In genomic region chr6:12113190-12113578, GRCh38 we compare ENCODE assay signal across 11 cellular contexts.
DNase-seq lines count a peak whose midpoint lies in the region; ATAC-seq and TF ChIP-seq lines count a peak whose summit lies in the region.
"Had no signal": no experiment of that assay in that cellular context is flagged by ENCODE, and none has a peak within 500 bp of the region (broad histone marks: within the 10 kb centered on the region; RNA-seq: fewer than 3 reads in every experiment).

No MANE protein-coding gene starts in this region.

- H3K27ac ChIP-seq in RWPE2 (ENCODE audit: poor library complexity, severe bottlenecking) (no peak overlapping the region), right atrium auricular region (no peak overlapping the region)
- H3K27ac ChIP-seq: thoracic aorta had no signal

- peaks cover 25% of the 10 kb centered on the region for H3K9me3 Mint-ChIP-seq in type B pancreatic cell

- no peaks in the 10 kb centered on the region for H3K27me3 Mint-ChIP-seq in type B pancreatic cell

- ATAC-seq in RWPE2 (ENCODE audit: low read depth) (peak; percentile 45; the same call in 1 of the 3 replicates), HG02885 (IDR thresholded peaks at IDR 0.05; ENCODE audit: poor library complexity, unreplicated experiment) (no peak)

- H3K9me3 ChIP-seq in RWPE2 (ENCODE audit: severe bottlenecking), result no peaks in the 10 kb centered on the region
- H3K9me3 ChIP-seq in right atrium auricular region, result peaks cover 0 to 17% of the 10 kb centered on the region in 2 donors
- H3K9me3 ChIP-seq: Caco-2 had no signal

- H3K4me3 ChIP-seq in RWPE2 (ENCODE audit: severe bottlenecking) (no peak overlapping the region), right atrium auricular region (no peak overlapping the region)
- H3K4me3 ChIP-seq: thoracic aorta had no signal

- DNase-seq in stimulated activated CD4-positive, alpha-beta T cell treated with anti-CD3 and anti-CD28 coated beads, Interleukin-15, amount 100 ng/mL, for 24 hours, result peak; percentile 35
- no peak for DNase-seq in stimulated activated CD4-positive, alpha-beta T cell treated with anti-CD3 and anti-CD28 coated beads, Interleukin-4, amount 100 ng/mL, for 4 hours
- DNase-seq in RWPE2 (ENCODE audit: low spot score) (no peak), fibroblast of peridontal ligament (ENCODE audit: extremely low read depth) (peak; percentile 80), type B pancreatic cell (ENCODE audit: extremely low spot score, unreplicated experiment) (no peak), right atrium auricular region (ENCODE audit: low spot score) (no peak), activated gamma-delta T cell treated with Interleukin-2 at 50 U/mL for 16 hours (no peak)
- DNase-seq: Caco-2, NCI-H1436 had no signal

- H3K27me3 ChIP-seq in RWPE2 (ENCODE audit: insufficient read depth, poor library complexity, severe bottlenecking) (no peaks in the 10 kb centered on the region), right atrium auricular region (no peaks in the 10 kb centered on the region)

- H3K4me1 Mint-ChIP-seq in type B pancreatic cell (ENCODE audit: unreplicated experiment), result peaks cover 8% of the 10 kb centered on the region

- no peak overlapping the region for H3K4me3 Mint-ChIP-seq in type B pancreatic cell

- H3K27ac Mint-ChIP-seq in type B pancreatic cell, result peak overlapping the region; percentile 26

- H3K36me3 Mint-ChIP-seq in type B pancreatic cell, result peaks cover 46% of the 10 kb centered on the region

- 0 out of 2 replicates have a peak, but pooled peaks cover 7% of the 10 kb centered on the region for H3K36me3 ChIP-seq in RWPE2 (ENCODE audit: low read depth)
- peaks cover 12% of the 10 kb centered on the region for H3K36me3 ChIP-seq in right atrium auricular region

- H3K4me1 ChIP-seq in RWPE2 (ENCODE audit: insufficient read depth, poor library complexity, severe bottlenecking) (no peaks in the 10 kb centered on the region), right atrium auricular region (peaks cover 0 to 9% of the 10 kb centered on the region in 2 donors)
- H3K4me1 ChIP-seq: Caco-2 had no signal

- TF ChIP-seq CTCF in RWPE2 (IDR thresholded peaks at IDR 0.05; ENCODE audit: poor library complexity, severe bottlenecking) (no peak), type B pancreatic cell (conservative IDR thresholded peaks at IDR 0.05) (no peak), right atrium auricular region (IDR thresholded peaks at IDR 0.05) (no peak)

Comparison
In these comparisons a context has a peak if more than half of its experiments do, and no peak if none do; other contexts are left out.
1. DNase-seq: peak in stimulated activated CD4-positive, alpha-beta T cell treated with anti-CD3 and anti-CD28 coated beads, Interleukin-15, amount 100 ng/mL, for 24 hours (single experiment) and fibroblast of peridontal ligament (single experiment); none in stimulated activated CD4-positive, alpha-beta T cell treated with anti-CD3 and anti-CD28 coated beads, Interleukin-4, amount 100 ng/mL, for 4 hours (0 of 2), RWPE2 (single experiment), type B pancreatic cell (single experiment), right atrium auricular region (single experiment) and activated gamma-delta T cell treated with Interleukin-2 at 50 U/mL for 16 hours (single experiment).